Comparison of ENCODE assay signal across 9 cellular contexts in the genomic region with DNA sequence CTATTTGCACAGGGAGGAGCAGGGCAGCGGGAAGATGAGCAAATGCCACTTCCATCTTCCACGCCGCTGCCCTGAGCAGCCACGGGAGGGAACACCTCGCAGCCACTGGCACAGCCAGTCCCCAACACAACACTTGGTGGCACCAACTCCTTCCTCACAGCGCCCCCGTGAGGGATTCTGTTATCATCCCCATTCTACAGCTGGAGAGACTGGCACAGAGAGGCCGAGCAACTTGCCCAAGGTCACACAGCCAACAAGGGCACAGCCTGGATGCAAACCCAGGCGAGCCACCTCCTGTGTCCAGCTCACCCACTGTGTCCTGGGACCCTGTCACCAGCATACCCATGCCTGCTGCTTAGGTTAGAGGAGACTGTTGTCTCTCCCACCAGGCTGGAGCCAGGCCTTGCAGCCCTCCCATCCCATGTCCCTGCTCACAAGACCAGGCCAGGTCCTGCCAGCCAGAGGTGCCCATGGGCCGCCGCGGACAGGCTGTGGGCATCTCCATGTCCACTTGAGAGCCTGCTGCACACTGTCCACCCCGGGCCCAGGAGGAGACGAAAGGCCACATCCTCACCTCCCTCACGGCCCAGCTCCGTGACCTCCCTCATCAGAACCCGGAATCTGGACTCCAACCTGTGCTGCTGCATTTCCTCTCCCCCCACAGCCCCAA. TPM values are rescaled to one million over a fixed set of nuclear protein-coding genes. Genes with fewer than 3 reads are reported as not detected.
DNase-seq lines count a peak whose midpoint lies in the region; ATAC-seq and TF ChIP-seq lines count a peak whose summit lies in the region.
"Had no signal": no experiment of that assay in that cellular context is flagged by ENCODE, and none has a peak within 500 bp of the region (broad histone marks: within the 10 kb centered on the region; RNA-seq: fewer than 3 reads in every experiment).

No MANE protein-coding gene starts in this region.

- no peak for TF ChIP-seq POLR2A in suprapubic skin (IDR thresholded peaks at IDR 0.05)

- no peak for TF ChIP-seq EP300 in suprapubic skin (IDR thresholded peaks at IDR 0.05)

- 71% methylated on average over 10 of the region's 17 CpGs for WGBS in suprapubic skin

- no peaks in the 10 kb centered on the region for H3K27me3 ChIP-seq in suprapubic skin

- intact Hi-C loops in head of caudate nucleus (cut with DNase I), result loop anchor here (10.0 kb wide), 1 partner anchor 144 kb away; no protein-coding TSS in a partner anchor

- peaks cover 92% of the 10 kb centered on the region for H3K4me1 ChIP-seq in suprapubic skin

- DNase-seq in activated CD4-positive, alpha-beta T cell treated with anti-CD3 and anti-CD28 coated beads, Interleukin-2, amount 50 U/mL, for 48 hours, result peak; percentile 17 to 24
- no peak for DNase-seq in activated CD4-positive, alpha-beta T cell treated with anti-CD3 and anti-CD28 coated beads for 1 hour
- DNase-seq in head of caudate nucleus (peak in 39 of 42 donors; percentile 38 to 84 (median 66)), suprapubic skin (ENCODE audit: low spot score in 2 of 2) (no peak), foreskin fibroblast (no peak), NCI-H2029 treated with DMSO at 0.1 percent for 48 hours (lab: John Stamatoyannopoulos, UW) (no peak)
- no peak for DNase-seq in stimulated activated CD4-positive, alpha-beta T cell treated with anti-CD3 and anti-CD28 coated beads, Interleukin-1b, Interleukin-23, amount 100 ng/mL, for 48 hours
- DNase-seq: CD8-positive, alpha-beta T cell had no signal

- peak overlapping the region; percentile 83 for H3K27ac ChIP-seq in suprapubic skin

- TF ChIP-seq CTCF in suprapubic skin (IDR thresholded peaks at IDR 0.05), result no peak
- TF ChIP-seq CTCF in foreskin fibroblast (IDR thresholded peaks at IDR 0.05; ENCODE audit: low read depth, low read length), result no peak

- H3K9me3 ChIP-seq in suprapubic skin, result no peaks in the 10 kb centered on the region

- no peak overlapping the region for H3K4me3 ChIP-seq in suprapubic skin
- H3K4me3 ChIP-seq in foreskin fibroblast (ENCODE audit: low read depth in 1 of 2, low read length in 2 of 2), result no peak overlapping the region

- ATAC-seq in SK-N-SH treated with all-trans-retinoic acid at 6 μM for 48 hours, result no peak
- ATAC-seq: CD8-positive, alpha-beta T cell had no signal

- H3K36me3 ChIP-seq in suprapubic skin, result no peaks in the 10 kb centered on the region

TF ChIP-seq in SK-N-SH treated with all-trans-retinoic acid at 6 μM for 48 hours, 23 proteins besides CTCF, POLR2A, EP300 and RAD21:
- no peak for TF ChIP-seq BACH2 (CRISPR knock-in tag; IDR thresholded peaks at IDR 0.05; ENCODE audit: borderline replicate concordance)
- TF ChIP-seq GLIS3 (CRISPR knock-in tag; IDR thresholded peaks at IDR 0.05), result peak; percentile 78; the same call in 1 of the 2 replicates

RNA-seq across cellular contexts. Expression of a gene that starts 57.0 kb away (rescaled TPM):
- 100 to 1,000 TPM; 111 to 264 (median 187) TPM for total RNA-seq in suprapubic skin

Comparison
In these comparisons a context has a peak if more than half of its experiments do, and no peak if none do; other contexts are left out.
1. DNase-seq: peak in activated CD4-positive, alpha-beta T cell treated with anti-CD3 and anti-CD28 coated beads, Interleukin-2, amount 50 U/mL, for 48 hours (2 of 2) and head of caudate nucleus (39 of 42); none in activated CD4-positive, alpha-beta T cell treated with anti-CD3 and anti-CD28 coated beads for 1 hour (single experiment), suprapubic skin (0 of 2), foreskin fibroblast (0 of 2), NCI-H2029 treated with DMSO at 0.1 percent for 48 hours (single experiment) and stimulated activated CD4-positive, alpha-beta T cell treated with anti-CD3 and anti-CD28 coated beads, Interleukin-1b, Interleukin-23, amount 100 ng/mL, for 48 hours (single experiment).